Comparison of ENCODE assay signal across 17 cellular contexts in genomic region chr15:42723068-42723467, GRCh38. TPM values are rescaled to one million over a fixed set of nuclear protein-coding genes. Genes with fewer than 3 reads are reported as not detected.
A peak's percentile ranks its signal among the peaks of the same experiment; 100 is the strongest.
DNase-seq lines count a peak whose midpoint lies in the region; ATAC-seq and TF ChIP-seq lines count a peak whose summit lies in the region.
"Had no signal": no experiment of that assay in that cellular context is flagged by ENCODE, and none has a peak within 500 bp of the region (broad histone marks: within the 10 kb centered on the region; RNA-seq: fewer than 3 reads in every experiment).

No MANE protein-coding gene starts in this region.

- H3K4me3 Mint-ChIP-seq in CD8-positive, alpha-beta memory T cell, result no peak overlapping the region
- H3K4me3 Mint-ChIP-seq in mesothelial cell of epicardium, result no peak overlapping the region
- no peak overlapping the region for H3K4me3 Mint-ChIP-seq in WTC11

- no peaks in the 10 kb centered on the region for H3K9me3 Mint-ChIP-seq in CD8-positive, alpha-beta memory T cell
- H3K9me3 Mint-ChIP-seq in mesothelial cell of epicardium, result no peaks in the 10 kb centered on the region
- no peaks in the 10 kb centered on the region for H3K9me3 Mint-ChIP-seq in WTC11

- H4K20me1 ChIP-seq in mammary epithelial cell (ENCODE audit: insufficient read depth, low read length), result no peaks in the 10 kb centered on the region

- H3K79me2 ChIP-seq in mammary epithelial cell (ENCODE audit: insufficient read depth, low read length), result no peaks in the 10 kb centered on the region

- no peak overlapping the region for H2AFZ ChIP-seq in mammary epithelial cell (ENCODE audit: low read depth, low read length)

- H3K4me1 Mint-ChIP-seq in CD8-positive, alpha-beta memory T cell, result no peaks in the 10 kb centered on the region
- peaks cover 3% of the 10 kb centered on the region for H3K4me1 Mint-ChIP-seq in mesothelial cell of epicardium
- H3K4me1 Mint-ChIP-seq in WTC11, result no peaks in the 10 kb centered on the region

- H3K4me3 ChIP-seq in CD8-positive, alpha-beta memory T cell (ENCODE audit: low read length), result no peak overlapping the region
- H3K4me3 ChIP-seq in mammary epithelial cell (replicated peaks in 1 of 3; ENCODE audit: insufficient read depth in 1 of 3, low read depth in 2 of 3, low read length in 3 of 3), result no peak overlapping the region
- H3K4me3 ChIP-seq: BLaER1 treated with 17β-estradiol and CSF1 and Interleukin-3, amounts not matched to agents 10 nM and 100 nM; gastrocnemius medialis had no signal

- in situ Hi-C loops in KBM-7 (cut with MboI; ENCODE audit: low pct_unique_long_range_greater_than_20kb, low sequenced_read_pairs) (no loop called here), mammary epithelial cell (cut with MboI; ENCODE audit: low sequenced_read_pairs in 2 of 2) (no loop called here)

- no peak overlapping the region for H3K27ac ChIP-seq in CD8-positive, alpha-beta memory T cell (ENCODE audit: low read depth, low read length)
- no peak overlapping the region for H3K27ac ChIP-seq in mammary epithelial cell (ENCODE audit: insufficient read depth, low read depth, low read length)
- H3K27ac ChIP-seq: BLaER1 treated with 17β-estradiol and CSF1 and Interleukin-3, amounts not matched to agents 10 nM and 100 nM; gastrocnemius medialis had no signal

- TF ChIP-seq CTCF in mammary epithelial cell (conservative IDR thresholded peaks at IDR 0.05 in 1 of 2, IDR thresholded peaks at IDR 0.05 in 1 of 2; ENCODE audit: extremely low read depth in 1 of 2, insufficient read depth in 1 of 2, low read depth in 1 of 2, low read length in 2 of 2) (peak; percentile 15 to 50), mesothelial cell of epicardium (IDR thresholded peaks at IDR 0.05; ENCODE audit: unreplicated experiment) (no peak), WTC11 (IDR thresholded peaks at IDR 0.05) (no peak)

- BruUV-seq in mammary epithelial cell (replicated peaks; lab: Mats Ljungman, UMichigan), result no TSS peak

- WGBS in mammary epithelial cell (ENCODE audit: low coverage, missing lambda C conversion rate), result 88% methylated on average over 4 of the region's 4 CpGs

- ATAC-seq in GM21576 (IDR thresholded peaks at IDR 0.05; ENCODE audit: unreplicated experiment) (no peak), GM21619 (IDR thresholded peaks at IDR 0.05; ENCODE audit: unreplicated experiment) (no peak), WTC11 (no peak)
- ATAC-seq: gastrocnemius medialis, sciatic nerve had no signal

- H3K4me1 ChIP-seq in CD8-positive, alpha-beta memory T cell (ENCODE audit: insufficient read depth, low read length), result no peaks in the 10 kb centered on the region
- peaks cover 11% of the 10 kb centered on the region for H3K4me1 ChIP-seq in mammary epithelial cell (ENCODE audit: insufficient read depth, low read length)
- H3K4me1 ChIP-seq: gastrocnemius medialis had no signal

- H3K36me3 ChIP-seq in CD8-positive, alpha-beta memory T cell (ENCODE audit: insufficient read depth, low read length), result peaks cover 13% of the 10 kb centered on the region
- peaks cover 22% of the 10 kb centered on the region for H3K36me3 ChIP-seq in mammary epithelial cell (ENCODE audit: insufficient read depth, low read length)

- dilution Hi-C loops in mammary epithelial cell (cut with HindIII; ENCODE audit: low sequenced_read_pairs), result no loop called here

- DNase-seq in CD8-positive, alpha-beta memory T cell, result no peak
- DNase-seq in KBM-7, result peak; percentile 14
- no peak for DNase-seq in mammary epithelial cell
- DNase-seq in mesothelial cell of epicardium (ENCODE audit: low spot score in 2 of 2, unreplicated experiment in 2 of 2), result no peak
- no peak for DNase-seq in activated T-cell treated with anti-CD3 and anti-CD28 coated beads, Interleukin-2, amount 50 U/mL, for 48 hours
- no peak for DNase-seq in WTC11 (ENCODE audit: low spot score)
- DNase-seq: activated CD8-positive, alpha-beta memory T cell treated with anti-CD3 and anti-CD28 coated beads, Interleukin-2, amount 50 U/mL, for 48 hours; gastrocnemius medialis; GOT3; islet precursor cell; NCI-H2107; stimulated activated CD4-positive, alpha-beta T cell treated with anti-CD3 and anti-CD28 coated beads, Interleukin-4, amount 100 ng/mL, for 4 hours; stimulated activated naive CD4-positive, alpha-beta T cell had no signal

- intact Hi-C loops in mammary epithelial cell (cut with micrococcal nuclease), result loop anchor here (2.0 kb wide), 1 partner anchor 18 kb away; no protein-coding TSS in a partner anchor

- no peaks in the 10 kb centered on the region for H3K27me3 ChIP-seq in CD8-positive, alpha-beta memory T cell (ENCODE audit: insufficient read depth, low read length, poor library complexity, severe bottlenecking)
- H3K27me3 ChIP-seq in mammary epithelial cell (ENCODE audit: insufficient read depth, low read length), result no peaks in the 10 kb centered on the region
- H3K27me3 ChIP-seq: BLaER1 treated with 17β-estradiol and CSF1 and Interleukin-3, amounts not matched to agents 10 nM and 100 nM; gastrocnemius medialis had no signal

- H3K4me2 ChIP-seq in mammary epithelial cell (ENCODE audit: insufficient read depth, low read depth, low read length), result no peak overlapping the region
- H3K4me2 ChIP-seq: BLaER1 treated with 17β-estradiol and CSF1 and Interleukin-3, amounts not matched to agents 10 nM and 100 nM had no signal

- POLR2A ChIA-PET in CD8-positive, alpha-beta memory T cell (lab: Charles Lee), result no interaction called here
- POLR2A ChIA-PET in WTC11 (lab: Charles Lee), result no interaction called here

- peaks cover 0 to 87% (median 20%) of the 10 kb centered on the region in 3 donors for H3K36me3 Mint-ChIP-seq in CD8-positive, alpha-beta memory T cell
- peaks cover 14% of the 10 kb centered on the region for H3K36me3 Mint-ChIP-seq in mesothelial cell of epicardium
- peaks cover 24% of the 10 kb centered on the region for H3K36me3 Mint-ChIP-seq in WTC11

- no peaks in the 10 kb centered on the region for H3K27me3 Mint-ChIP-seq in CD8-positive, alpha-beta memory T cell
- H3K27me3 Mint-ChIP-seq in mesothelial cell of epicardium (ENCODE audit: low read depth) (no peaks in the 10 kb centered on the region), WTC11 (ENCODE audit: low read depth) (no peaks in the 10 kb centered on the region)

- peak overlapping the region in 5 of 8 donors; percentile 34 to 86 (median 52) for H3K27ac Mint-ChIP-seq in CD8-positive, alpha-beta memory T cell
- H3K27ac Mint-ChIP-seq in mesothelial cell of epicardium (peak overlapping the region; percentile 24), WTC11 (no peak overlapping the region)

- CTCF ChIA-PET in CD8-positive, alpha-beta memory T cell (lab: Charles Lee), result interaction anchor here (0.9 to 1.5 kb wide), 3 partner anchors 11 to 203 kb away, joined by 3 to 4 read pairs (median 3); partner anchors contain the start of gene STARD9
- CTCF ChIA-PET in mammary epithelial cell (lab: Charles Lee; ENCODE audit: low non-redundant PET) (no interaction called here), WTC11 (lab: Charles Lee) (interaction anchor here (0.6 to 1.5 kb wide), 7 partner anchors 8 to 203 kb away, joined by 3 to 7 read pairs (median 4); no protein-coding TSS in a partner anchor)

- no peaks in the 10 kb centered on the region for H3K9me3 ChIP-seq in CD8-positive, alpha-beta memory T cell (ENCODE audit: low read length)
- no peaks in the 10 kb centered on the region for H3K9me3 ChIP-seq in mammary epithelial cell (replicated peaks; ENCODE audit: insufficient read depth, low read length)
- H3K9me3 ChIP-seq: BLaER1 treated with 17β-estradiol and CSF1 and Interleukin-3, amounts not matched to agents 10 nM and 100 nM; gastrocnemius medialis had no signal

- H3K9ac ChIP-seq in mammary epithelial cell (ENCODE audit: insufficient read depth, low read length), result no peak overlapping the region

TF ChIP-seq in WTC11, 78 proteins besides CTCF, POLR2A, EP300 and RAD21 (continues in another document):
- no peak for TF ChIP-seq ESRRA (CRISPR knock-in tag; IDR thresholded peaks at IDR 0.05; ENCODE audit: borderline replicate concordance)
- TF ChIP-seq, protein P1, sequence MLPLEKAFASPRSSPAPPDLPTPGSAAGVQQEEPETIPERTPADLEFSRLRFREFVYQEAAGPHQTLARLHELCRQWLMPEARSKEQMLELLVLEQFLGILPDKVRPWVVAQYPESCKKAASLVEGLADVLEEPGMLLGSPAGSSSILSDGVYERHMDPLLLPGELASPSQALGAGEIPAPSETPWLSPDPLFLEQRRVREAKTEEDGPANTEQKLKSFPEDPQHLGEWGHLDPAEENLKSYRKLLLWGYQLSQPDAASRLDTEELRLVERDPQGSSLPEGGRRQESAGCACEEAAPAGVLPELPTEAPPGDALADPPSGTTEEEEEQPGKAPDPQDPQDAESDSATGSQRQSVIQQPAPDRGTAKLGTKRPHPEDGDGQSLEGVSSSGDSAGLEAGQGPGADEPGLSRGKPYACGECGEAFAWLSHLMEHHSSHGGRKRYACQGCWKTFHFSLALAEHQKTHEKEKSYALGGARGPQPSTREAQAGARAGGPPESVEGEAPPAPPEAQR (CRISPR knock-in tag; IDR thresholded peaks at IDR 0.05), result no peak
- no peak for TF ChIP-seq PRRX2 (CRISPR knock-in tag; IDR thresholded peaks at IDR 0.05)
- TF ChIP-seq NR3C1 (CRISPR knock-in tag; conservative IDR thresholded peaks at IDR 0.05; ENCODE audit: low read depth), result no peak
- no peak for TF ChIP-seq CREB1 (CRISPR knock-in tag; IDR thresholded peaks at IDR 0.05)
- no peak for TF ChIP-seq TEAD4 (CRISPR knock-in tag; IDR thresholded peaks at IDR 0.05)
- TF ChIP-seq USF2 (CRISPR knock-in tag; IDR thresholded peaks at IDR 0.05), result no peak
- no peak for TF ChIP-seq MYBL2 (CRISPR knock-in tag; IDR thresholded peaks at IDR 0.05)
- TF ChIP-seq TP53 (CRISPR knock-in tag; IDR thresholded peaks at IDR 0.05), result no peak
- TF ChIP-seq ZNF232 (CRISPR knock-in tag; IDR thresholded peaks at IDR 0.05), result no peak

RNA-seq across cellular contexts. Expression of gene CDAN1, which starts 13.9 kb away (rescaled TPM):
- 10 to 100 TPM; 24.7 to 24.8 TPM for total RNA-seq in CD8-positive, alpha-beta memory T cell
- polyA plus RNA-seq in CD8-positive, alpha-beta memory T cell, result 11.2 TPM
- total RNA-seq in mammary epithelial cell, result 10 to 100 TPM in 1 of 2 donors, 1 to 10 TPM in 1; 7.5 to 15.0 TPM
- polyA plus RNA-seq in mammary epithelial cell, result 4.7 TPM
- 6.4 TPM for polyA minus RNA-seq in mammary epithelial cell
- total RNA-seq in mesothelial cell of epicardium, result 32.8 to 39.6 TPM (median 36.8 TPM) in 3 replicates
- total RNA-seq in WTC11 (2021), result 16.4 to 24.2 TPM (median 23.0 TPM) in 3 replicates

Comparison
In these comparisons a context has a peak if more than half of its experiments do, and no peak if none do; other contexts are left out.
1. CTCF ChIP-seq: peak in mammary epithelial cell (2 of 2); none in mesothelial cell of epicardium (single experiment) and WTC11 (single experiment).